Comparison of ENCODE assay signal across 1 cellular context in the genomic region with DNA sequence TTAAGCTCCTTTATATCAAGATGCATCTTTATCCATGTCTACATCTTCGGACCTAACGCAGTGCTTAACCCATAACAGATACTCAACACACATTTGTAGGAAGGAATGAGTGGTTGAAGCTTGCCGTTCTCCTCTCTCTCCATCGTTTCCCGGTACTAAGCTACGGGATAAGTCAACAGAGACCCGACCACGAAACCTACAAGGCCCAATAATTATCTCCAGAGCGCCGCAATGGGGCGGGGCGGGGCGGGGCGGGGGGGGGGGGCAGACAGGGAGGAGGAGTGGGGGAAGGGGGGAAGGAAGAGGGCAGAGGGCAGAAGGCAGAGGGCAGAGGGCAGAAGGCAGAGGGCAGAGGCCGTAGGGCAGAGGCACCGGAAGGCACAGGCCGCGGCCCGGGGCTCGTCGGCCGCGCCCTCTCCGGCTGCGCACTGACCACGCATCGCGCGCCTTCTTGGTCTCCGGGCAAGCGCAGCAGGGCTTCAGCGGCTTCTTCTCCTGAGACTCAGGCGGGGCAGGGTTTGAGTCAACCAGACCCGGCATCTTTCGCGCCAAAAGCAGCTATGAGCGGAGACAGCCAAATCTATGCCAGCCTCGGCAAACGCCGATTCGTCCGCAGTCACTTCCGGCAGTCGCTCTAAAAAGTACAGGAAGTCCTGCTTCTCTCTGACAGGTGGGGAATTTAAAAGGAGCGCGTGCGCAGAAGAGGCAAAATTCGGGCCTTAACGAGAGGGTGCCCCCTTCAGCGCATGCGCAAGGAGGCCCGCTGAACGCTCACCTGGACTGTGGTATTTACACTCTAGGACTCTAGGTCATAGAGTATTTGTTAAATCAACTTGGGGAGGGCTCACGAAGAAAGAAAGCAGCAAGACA.
TF ChIP-seq lines count a peak whose summit lies in the region.

A gene with protein sequence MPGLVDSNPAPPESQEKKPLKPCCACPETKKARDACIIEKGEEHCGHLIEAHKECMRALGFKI (minus strand): TSS at position 636 of the 870 bp plus-strand sequence. CDS start 96 bp downstream, at position 540.

TF ChIP-seq in HepG2, 621 proteins besides CTCF, POLR2A, EP300 and RAD21 (continued from another document and continues in another):
- TF ChIP-seq, protein P1, sequence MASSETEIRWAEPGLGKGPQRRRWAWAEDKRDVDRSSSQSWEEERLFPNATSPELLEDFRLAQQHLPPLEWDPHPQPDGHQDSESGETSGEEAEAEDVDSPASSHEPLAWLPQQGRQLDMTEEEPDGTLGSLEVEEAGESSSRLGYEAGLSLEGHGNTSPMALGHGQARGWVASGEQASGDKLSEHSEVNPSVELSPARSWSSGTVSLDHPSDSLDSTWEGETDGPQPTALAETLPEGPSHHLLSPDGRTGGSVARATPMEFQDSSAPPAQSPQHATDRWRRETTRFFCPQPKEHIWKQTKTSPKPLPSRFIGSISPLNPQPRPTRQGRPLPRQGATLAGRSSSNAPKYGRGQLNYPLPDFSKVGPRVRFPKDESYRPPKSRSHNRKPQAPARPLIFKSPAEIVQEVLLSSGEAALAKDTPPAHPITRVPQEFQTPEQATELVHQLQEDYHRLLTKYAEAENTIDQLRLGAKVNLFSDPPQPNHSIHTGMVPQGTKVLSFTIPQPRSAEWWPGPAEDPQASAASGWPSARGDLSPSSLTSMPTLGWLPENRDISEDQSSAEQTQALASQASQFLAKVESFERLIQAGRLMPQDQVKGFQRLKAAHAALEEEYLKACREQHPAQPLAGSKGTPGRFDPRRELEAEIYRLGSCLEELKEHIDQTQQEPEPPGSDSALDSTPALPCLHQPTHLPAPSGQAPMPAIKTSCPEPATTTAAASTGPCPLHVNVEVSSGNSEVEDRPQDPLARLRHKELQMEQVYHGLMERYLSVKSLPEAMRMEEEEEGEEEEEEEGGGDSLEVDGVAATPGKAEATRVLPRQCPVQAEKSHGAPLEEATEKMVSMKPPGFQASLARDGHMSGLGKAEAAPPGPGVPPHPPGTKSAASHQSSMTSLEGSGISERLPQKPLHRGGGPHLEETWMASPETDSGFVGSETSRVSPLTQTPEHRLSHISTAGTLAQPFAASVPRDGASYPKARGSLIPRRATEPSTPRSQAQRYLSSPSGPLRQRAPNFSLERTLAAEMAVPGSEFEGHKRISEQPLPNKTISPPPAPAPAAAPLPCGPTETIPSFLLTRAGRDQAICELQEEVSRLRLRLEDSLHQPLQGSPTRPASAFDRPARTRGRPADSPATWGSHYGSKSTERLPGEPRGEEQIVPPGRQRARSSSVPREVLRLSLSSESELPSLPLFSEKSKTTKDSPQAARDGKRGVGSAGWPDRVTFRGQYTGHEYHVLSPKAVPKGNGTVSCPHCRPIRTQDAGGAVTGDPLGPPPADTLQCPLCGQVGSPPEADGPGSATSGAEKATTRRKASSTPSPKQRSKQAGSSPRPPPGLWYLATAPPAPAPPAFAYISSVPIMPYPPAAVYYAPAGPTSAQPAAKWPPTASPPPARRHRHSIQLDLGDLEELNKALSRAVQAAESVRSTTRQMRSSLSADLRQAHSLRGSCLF (CRISPR knock-in tag; IDR thresholded peaks at IDR 0.05; ENCODE audit: borderline replicate concordance) = no peak
- TF ChIP-seq TEAD3 (CRISPR knock-in tag; optimal IDR thresholded peaks at IDR 0.05; ENCODE audit: borderline replicate concordance) (peak; percentile 72), TEAD2 (CRISPR knock-in tag; IDR thresholded peaks at IDR 0.05) (no peak), TBX2 (CRISPR knock-in tag; IDR thresholded peaks at IDR 0.05; ENCODE audit: borderline replicate concordance) (peak; percentile 87), ZFX (CRISPR knock-in tag; IDR thresholded peaks at IDR 0.05; ENCODE audit: low read depth) (peak; percentile 96), ZNF644 (CRISPR knock-in tag; IDR thresholded peaks at IDR 0.05; ENCODE audit: low read depth) (0 out of 2 replicates have a peak, but pooled peaks have one; percentile 17), MAZ (IDR thresholded peaks at IDR 0.05; ENCODE audit: borderline replicate concordance, low read depth, low read length) (no peak), MAZ (CRISPR knock-in tag; IDR thresholded peaks at IDR 0.05; ENCODE audit: low read depth) (peak; percentile 73), ZNF747 (CRISPR knock-in tag; IDR thresholded peaks at IDR 0.05; ENCODE audit: borderline replicate concordance) (0 out of 2 replicates have a peak, but pooled peaks have one; percentile 61), FOXA1 (IDR thresholded peaks at IDR 0.05) (no peak), FOXA1 (CRISPR knock-in tag; IDR thresholded peaks at IDR 0.05) (peak; percentile 87), ZSCAN12 (CRISPR knock-in tag; IDR thresholded peaks at IDR 0.05) (no peak), TOPORS (CRISPR knock-in tag; IDR thresholded peaks at IDR 0.05) (no peak), KDM2A (CRISPR knock-in tag; IDR thresholded peaks at IDR 0.05; ENCODE audit: borderline replicate concordance, low read depth) (peak; percentile 90), ZNF556 (CRISPR knock-in tag; IDR thresholded peaks at IDR 0.05; ENCODE audit: borderline replicate concordance) (peak; percentile 72; the same call in 1 of the 2 replicates), HDAC1 (CRISPR knock-in tag; IDR thresholded peaks at IDR 0.05) (peak; percentile 66), KMT2B (CRISPR knock-in tag; IDR thresholded peaks at IDR 0.05) (peak; percentile 80), SMC3 (IDR thresholded peaks at IDR 0.05; ENCODE audit: low read length) (no peak), ZBTB7B (CRISPR knock-in tag; IDR thresholded peaks at IDR 0.05) (0 out of 2 replicates have a peak, but pooled peaks have one; percentile 32), ZNF614 (CRISPR knock-in tag; IDR thresholded peaks at IDR 0.05; ENCODE audit: borderline replicate concordance) (peak; percentile 39; the same call in 1 of the 2 replicates), ZNF251 (CRISPR knock-in tag; IDR thresholded peaks at IDR 0.05) (no peak), MIXL1 (CRISPR knock-in tag; IDR thresholded peaks at IDR 0.05) (peak; percentile 34; the same call in 1 of the 2 replicates), HNF4G (IDR thresholded peaks at IDR 0.05; ENCODE audit: borderline replicate concordance, low read depth, low read length) (peak; percentile 53; the same call in 1 of the 2 replicates), HNF4G (CRISPR knock-in tag; IDR thresholded peaks at IDR 0.05; ENCODE audit: borderline replicate concordance, low read depth) (no peak)
- TF ChIP-seq, protein P2, sequence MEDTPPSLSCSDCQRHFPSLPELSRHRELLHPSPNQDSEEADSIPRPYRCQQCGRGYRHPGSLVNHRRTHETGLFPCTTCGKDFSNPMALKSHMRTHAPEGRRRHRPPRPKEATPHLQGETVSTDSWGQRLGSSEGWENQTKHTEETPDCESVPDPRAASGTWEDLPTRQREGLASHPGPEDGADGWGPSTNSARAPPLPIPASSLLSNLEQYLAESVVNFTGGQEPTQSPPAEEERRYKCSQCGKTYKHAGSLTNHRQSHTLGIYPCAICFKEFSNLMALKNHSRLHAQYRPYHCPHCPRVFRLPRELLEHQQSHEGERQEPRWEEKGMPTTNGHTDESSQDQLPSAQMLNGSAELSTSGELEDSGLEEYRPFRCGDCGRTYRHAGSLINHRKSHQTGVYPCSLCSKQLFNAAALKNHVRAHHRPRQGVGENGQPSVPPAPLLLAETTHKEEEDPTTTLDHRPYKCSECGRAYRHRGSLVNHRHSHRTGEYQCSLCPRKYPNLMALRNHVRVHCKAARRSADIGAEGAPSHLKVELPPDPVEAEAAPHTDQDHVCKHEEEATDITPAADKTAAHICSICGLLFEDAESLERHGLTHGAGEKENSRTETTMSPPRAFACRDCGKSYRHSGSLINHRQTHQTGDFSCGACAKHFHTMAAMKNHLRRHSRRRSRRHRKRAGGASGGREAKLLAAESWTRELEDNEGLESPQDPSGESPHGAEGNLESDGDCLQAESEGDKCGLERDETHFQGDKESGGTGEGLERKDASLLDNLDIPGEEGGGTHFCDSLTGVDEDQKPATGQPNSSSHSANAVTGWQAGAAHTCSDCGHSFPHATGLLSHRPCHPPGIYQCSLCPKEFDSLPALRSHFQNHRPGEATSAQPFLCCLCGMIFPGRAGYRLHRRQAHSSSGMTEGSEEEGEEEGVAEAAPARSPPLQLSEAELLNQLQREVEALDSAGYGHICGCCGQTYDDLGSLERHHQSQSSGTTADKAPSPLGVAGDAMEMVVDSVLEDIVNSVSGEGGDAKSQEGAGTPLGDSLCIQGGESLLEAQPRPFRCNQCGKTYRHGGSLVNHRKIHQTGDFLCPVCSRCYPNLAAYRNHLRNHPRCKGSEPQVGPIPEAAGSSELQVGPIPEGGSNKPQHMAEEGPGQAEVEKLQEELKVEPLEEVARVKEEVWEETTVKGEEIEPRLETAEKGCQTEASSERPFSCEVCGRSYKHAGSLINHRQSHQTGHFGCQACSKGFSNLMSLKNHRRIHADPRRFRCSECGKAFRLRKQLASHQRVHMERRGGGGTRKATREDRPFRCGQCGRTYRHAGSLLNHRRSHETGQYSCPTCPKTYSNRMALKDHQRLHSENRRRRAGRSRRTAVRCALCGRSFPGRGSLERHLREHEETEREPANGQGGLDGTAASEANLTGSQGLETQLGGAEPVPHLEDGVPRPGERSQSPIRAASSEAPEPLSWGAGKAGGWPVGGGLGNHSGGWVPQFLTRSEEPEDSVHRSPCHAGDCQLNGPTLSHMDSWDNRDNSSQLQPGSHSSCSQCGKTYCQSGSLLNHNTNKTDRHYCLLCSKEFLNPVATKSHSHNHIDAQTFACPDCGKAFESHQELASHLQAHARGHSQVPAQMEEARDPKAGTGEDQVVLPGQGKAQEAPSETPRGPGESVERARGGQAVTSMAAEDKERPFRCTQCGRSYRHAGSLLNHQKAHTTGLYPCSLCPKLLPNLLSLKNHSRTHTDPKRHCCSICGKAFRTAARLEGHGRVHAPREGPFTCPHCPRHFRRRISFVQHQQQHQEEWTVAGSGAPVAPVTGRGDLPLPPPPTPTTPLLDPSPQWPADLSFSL (CRISPR knock-in tag; IDR thresholded peaks at IDR 0.05) = no peak
- TF ChIP-seq, protein P3, sequence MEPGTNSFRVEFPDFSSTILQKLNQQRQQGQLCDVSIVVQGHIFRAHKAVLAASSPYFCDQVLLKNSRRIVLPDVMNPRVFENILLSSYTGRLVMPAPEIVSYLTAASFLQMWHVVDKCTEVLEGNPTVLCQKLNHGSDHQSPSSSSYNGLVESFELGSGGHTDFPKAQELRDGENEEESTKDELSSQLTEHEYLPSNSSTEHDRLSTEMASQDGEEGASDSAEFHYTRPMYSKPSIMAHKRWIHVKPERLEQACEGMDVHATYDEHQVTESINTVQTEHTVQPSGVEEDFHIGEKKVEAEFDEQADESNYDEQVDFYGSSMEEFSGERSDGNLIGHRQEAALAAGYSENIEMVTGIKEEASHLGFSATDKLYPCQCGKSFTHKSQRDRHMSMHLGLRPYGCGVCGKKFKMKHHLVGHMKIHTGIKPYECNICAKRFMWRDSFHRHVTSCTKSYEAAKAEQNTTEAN (CRISPR knock-in tag; conservative IDR thresholded peaks at IDR 0.05) = no peak
- TF ChIP-seq, protein P4, sequence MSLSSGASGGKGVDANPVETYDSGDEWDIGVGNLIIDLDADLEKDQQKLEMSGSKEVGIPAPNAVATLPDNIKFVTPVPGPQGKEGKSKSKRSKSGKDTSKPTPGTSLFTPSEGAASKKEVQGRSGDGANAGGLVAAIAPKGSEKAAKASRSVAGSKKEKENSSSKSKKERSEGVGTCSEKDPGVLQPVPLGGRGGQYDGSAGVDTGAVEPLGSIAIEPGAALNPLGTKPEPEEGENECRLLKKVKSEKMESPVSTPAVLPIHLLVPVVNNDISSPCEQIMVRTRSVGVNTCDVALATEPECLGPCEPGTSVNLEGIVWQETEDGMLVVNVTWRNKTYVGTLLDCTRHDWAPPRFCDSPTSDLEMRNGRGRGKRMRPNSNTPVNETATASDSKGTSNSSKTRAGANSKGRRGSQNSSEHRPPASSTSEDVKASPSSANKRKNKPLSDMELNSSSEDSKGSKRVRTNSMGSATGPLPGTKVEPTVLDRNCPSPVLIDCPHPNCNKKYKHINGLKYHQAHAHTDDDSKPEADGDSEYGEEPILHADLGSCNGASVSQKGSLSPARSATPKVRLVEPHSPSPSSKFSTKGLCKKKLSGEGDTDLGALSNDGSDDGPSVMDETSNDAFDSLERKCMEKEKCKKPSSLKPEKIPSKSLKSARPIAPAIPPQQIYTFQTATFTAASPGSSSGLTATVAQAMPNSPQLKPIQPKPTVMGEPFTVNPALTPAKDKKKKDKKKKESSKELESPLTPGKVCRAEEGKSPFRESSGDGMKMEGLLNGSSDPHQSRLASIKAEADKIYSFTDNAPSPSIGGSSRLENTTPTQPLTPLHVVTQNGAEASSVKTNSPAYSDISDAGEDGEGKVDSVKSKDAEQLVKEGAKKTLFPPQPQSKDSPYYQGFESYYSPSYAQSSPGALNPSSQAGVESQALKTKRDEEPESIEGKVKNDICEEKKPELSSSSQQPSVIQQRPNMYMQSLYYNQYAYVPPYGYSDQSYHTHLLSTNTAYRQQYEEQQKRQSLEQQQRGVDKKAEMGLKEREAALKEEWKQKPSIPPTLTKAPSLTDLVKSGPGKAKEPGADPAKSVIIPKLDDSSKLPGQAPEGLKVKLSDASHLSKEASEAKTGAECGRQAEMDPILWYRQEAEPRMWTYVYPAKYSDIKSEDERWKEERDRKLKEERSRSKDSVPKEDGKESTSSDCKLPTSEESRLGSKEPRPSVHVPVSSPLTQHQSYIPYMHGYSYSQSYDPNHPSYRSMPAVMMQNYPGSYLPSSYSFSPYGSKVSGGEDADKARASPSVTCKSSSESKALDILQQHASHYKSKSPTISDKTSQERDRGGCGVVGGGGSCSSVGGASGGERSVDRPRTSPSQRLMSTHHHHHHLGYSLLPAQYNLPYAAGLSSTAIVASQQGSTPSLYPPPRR (CRISPR knock-in tag; IDR thresholded peaks at IDR 0.05; ENCODE audit: borderline replicate concordance) = no peak
- TF ChIP-seq, protein P5, sequence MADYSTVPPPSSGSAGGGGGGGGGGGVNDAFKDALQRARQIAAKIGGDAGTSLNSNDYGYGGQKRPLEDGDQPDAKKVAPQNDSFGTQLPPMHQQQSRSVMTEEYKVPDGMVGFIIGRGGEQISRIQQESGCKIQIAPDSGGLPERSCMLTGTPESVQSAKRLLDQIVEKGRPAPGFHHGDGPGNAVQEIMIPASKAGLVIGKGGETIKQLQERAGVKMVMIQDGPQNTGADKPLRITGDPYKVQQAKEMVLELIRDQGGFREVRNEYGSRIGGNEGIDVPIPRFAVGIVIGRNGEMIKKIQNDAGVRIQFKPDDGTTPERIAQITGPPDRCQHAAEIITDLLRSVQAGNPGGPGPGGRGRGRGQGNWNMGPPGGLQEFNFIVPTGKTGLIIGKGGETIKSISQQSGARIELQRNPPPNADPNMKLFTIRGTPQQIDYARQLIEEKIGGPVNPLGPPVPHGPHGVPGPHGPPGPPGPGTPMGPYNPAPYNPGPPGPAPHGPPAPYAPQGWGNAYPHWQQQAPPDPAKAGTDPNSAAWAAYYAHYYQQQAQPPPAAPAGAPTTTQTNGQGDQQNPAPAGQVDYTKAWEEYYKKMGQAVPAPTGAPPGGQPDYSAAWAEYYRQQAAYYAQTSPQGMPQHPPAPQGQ (CRISPR knock-in tag; IDR thresholded peaks at IDR 0.05; ENCODE audit: borderline replicate concordance) = no peak
- TF ChIP-seq, protein P6, sequence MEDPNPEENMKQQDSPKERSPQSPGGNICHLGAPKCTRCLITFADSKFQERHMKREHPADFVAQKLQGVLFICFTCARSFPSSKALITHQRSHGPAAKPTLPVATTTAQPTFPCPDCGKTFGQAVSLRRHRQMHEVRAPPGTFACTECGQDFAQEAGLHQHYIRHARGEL (CRISPR knock-in tag; IDR thresholded peaks at IDR 0.05) = no peak
- TF ChIP-seq, protein P7, sequence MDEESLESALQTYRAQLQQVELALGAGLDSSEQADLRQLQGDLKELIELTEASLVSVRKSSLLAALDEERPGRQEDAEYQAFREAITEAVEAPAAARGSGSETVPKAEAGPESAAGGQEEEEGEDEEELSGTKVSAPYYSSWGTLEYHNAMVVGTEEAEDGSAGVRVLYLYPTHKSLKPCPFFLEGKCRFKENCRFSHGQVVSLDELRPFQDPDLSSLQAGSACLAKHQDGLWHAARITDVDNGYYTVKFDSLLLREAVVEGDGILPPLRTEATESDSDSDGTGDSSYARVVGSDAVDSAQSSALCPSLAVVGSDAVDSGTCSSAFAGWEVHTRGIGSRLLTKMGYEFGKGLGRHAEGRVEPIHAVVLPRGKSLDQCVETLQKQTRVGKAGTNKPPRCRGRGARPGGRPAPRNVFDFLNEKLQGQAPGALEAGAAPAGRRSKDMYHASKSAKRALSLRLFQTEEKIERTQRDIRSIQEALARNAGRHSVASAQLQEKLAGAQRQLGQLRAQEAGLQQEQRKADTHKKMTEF (CRISPR knock-in tag; IDR thresholded peaks at IDR 0.05) = peak; percentile 72; the same call in 1 of the 2 replicates
